ENCODE assay signal across 8 cellular contexts in the genomic region with DNA sequence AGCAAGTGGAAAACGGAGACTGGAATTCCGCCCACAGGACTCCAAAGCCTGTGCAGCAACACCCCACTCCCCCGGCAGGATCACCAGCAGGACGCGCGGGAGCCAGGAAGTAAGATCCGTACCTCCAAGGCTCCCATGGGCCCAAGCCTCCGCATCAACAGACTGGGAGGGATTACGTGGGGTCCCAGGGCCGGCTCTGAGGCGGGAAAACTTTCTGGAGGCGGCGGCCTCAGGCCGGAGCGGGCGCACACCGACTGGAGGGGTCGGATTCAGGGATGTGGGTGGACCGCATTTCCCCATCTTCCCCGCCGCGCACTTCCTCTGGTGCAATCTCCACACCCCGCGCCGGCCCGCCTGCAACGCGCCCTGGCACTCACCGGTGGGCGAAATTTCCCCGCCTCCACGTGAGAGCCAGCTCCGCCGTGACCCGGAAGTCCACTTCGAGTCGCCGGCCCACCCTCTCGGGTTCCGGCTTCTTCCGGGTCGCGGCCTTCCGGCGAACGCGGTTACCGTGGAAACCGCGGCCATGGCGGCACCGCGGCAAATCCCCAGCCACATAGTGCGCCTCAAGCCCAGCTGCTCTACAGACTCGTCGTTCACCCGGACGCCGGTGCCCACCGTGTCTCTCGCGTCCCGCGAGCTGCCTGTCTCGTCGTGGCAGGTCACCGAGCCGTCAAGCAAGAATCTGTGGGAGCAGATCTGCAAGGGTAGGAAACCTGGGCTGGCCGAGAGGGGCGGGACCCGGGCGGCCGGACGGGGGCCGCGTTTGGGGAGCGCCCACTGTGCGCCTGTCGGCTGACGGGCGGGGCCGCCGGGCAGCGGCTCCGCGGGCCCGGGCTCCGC. TPM values are rescaled to one million over a fixed set of nuclear protein-coding genes. Genes with fewer than 3 reads are reported as not detected.
DNase-seq lines count a peak whose midpoint lies in the region; ATAC-seq and TF ChIP-seq lines count a peak whose summit lies in the region.

A gene with protein sequence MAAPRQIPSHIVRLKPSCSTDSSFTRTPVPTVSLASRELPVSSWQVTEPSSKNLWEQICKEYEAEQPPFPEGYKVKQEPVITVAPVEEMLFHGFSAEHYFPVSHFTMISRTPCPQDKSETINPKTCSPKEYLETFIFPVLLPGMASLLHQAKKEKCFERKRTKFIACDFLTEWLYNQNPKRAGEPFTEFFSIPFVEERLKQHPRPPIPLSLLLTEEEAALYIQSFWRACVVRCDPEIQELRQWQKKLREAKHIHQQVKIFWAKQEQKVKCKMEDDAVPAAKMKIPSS (plus strand): TSS at position 491 of the 843 bp plus-strand sequence. CDS start 36 bp downstream, at position 527.
A gene with protein sequence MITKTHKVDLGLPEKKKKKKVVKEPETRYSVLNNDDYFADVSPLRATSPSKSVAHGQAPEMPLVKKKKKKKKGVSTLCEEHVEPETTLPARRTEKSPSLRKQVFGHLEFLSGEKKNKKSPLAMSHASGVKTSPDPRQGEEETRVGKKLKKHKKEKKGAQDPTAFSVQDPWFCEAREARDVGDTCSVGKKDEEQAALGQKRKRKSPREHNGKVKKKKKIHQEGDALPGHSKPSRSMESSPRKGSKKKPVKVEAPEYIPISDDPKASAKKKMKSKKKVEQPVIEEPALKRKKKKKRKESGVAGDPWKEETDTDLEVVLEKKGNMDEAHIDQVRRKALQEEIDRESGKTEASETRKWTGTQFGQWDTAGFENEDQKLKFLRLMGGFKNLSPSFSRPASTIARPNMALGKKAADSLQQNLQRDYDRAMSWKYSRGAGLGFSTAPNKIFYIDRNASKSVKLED (minus strand): TSS at position 447 of the 843 bp plus-strand sequence. CDS start 3,192 bp downstream, outside the sequence.

- peaks cover 44% of the 10 kb centered on the region for H3K36me3 Mint-ChIP-seq in activated T-cell treated with anti-CD3 and anti-CD28 coated beads, Interleukin-2, amount 50 U/mL, for 24 hours (ENCODE audit: low read depth)

- no peaks in the 10 kb centered on the region for H4K20me1 ChIP-seq in OCI-LY3 (ENCODE audit: insufficient read depth, low read length)

- peaks cover 36% of the 10 kb centered on the region for H3K4me1 Mint-ChIP-seq in activated T-cell treated with anti-CD3 and anti-CD28 coated beads, Interleukin-2, amount 50 U/mL, for 24 hours (ENCODE audit: low read depth)

- WGBS in esophagus, 2 donors = 0% methylated on average over 88 of the region's 88 CpGs

- TF ChIP-seq CTCF in OCI-LY3 (IDR thresholded peaks at IDR 0.05; ENCODE audit: low read depth, low read length) = no peak

- H3K9ac ChIP-seq in OCI-LY3 (ENCODE audit: low read length) (peak within 1 kb of the TSS; percentile 92), mucosa of rectum (ENCODE audit: low read depth in 1 of 2, low read length in 2 of 2) (peak within 1 kb of the TSS; percentile 73 to 82)

- no peaks in the 10 kb centered on the region for H3K9me3 Mint-ChIP-seq in activated T-cell treated with anti-CD3 and anti-CD28 coated beads, Interleukin-2, amount 50 U/mL, for 24 hours

- H3K36me3 ChIP-seq in OCI-LY3 (replicated peaks; ENCODE audit: low read depth, low read length) = peaks cover 16% of the 10 kb centered on the region
- peaks cover 0 to 5% of the 10 kb centered on the region in 2 donors for H3K36me3 ChIP-seq in esophagus (ENCODE audit: control insufficient read depth in 2 of 2, insufficient read depth in 2 of 2, low read length in 1 of 2)
- H3K36me3 ChIP-seq in mucosa of rectum (ENCODE audit: control insufficient read depth in 2 of 2, insufficient read depth in 2 of 2, low read length in 2 of 2) = peaks cover 5 to 12% of the 10 kb centered on the region in 2 donors

- H3K4me1 ChIP-seq in OCI-LY3 (ENCODE audit: low read length) (peaks cover 24% of the 10 kb centered on the region), esophagus (ENCODE audit: control insufficient read depth in 2 of 2, insufficient read depth in 2 of 2, low read length in 1 of 2) (peaks cover 0 to 8% of the 10 kb centered on the region in 2 donors), mucosa of rectum (ENCODE audit: control insufficient read depth in 2 of 2, insufficient read depth in 2 of 2, low read length in 2 of 2) (peaks cover 17 to 18% of the 10 kb centered on the region in 2 donors)

- H3K4me3 ChIP-seq in OCI-LY3 (ENCODE audit: low read length) = peak within 1 kb of the TSS; percentile 89
- H3K4me3 ChIP-seq in esophagus (ENCODE audit: low read depth in 1 of 2, low read length in 2 of 2) = peak within 1 kb of the TSS; percentile 79 to 95
- H3K4me3 ChIP-seq in mucosa of rectum (ENCODE audit: low read length in 2 of 2) = peak within 1 kb of the TSS; percentile 82 to 97

- peak within 1 kb of the TSS; percentile 70 for H3K27ac ChIP-seq in OCI-LY3 (ENCODE audit: low read length)
- H3K27ac ChIP-seq in esophagus (ENCODE audit: low read depth in 2 of 2, low read length in 1 of 2) = peak within 1 kb of the TSS; percentile 48 to 87
- peak within 1 kb of the TSS; percentile 63 to 77 for H3K27ac ChIP-seq in mucosa of rectum (ENCODE audit: low read depth in 2 of 2, low read length in 2 of 2)

- H3K27me3 ChIP-seq in OCI-LY3 (ENCODE audit: low read depth, low read length) = no peaks in the 10 kb centered on the region
- H3K27me3 ChIP-seq in esophagus (ENCODE audit: control insufficient read depth in 1 of 2, insufficient read depth in 2 of 2, low read length in 2 of 2) = no peaks in the 10 kb centered on the region
- no peaks in the 10 kb centered on the region for H3K27me3 ChIP-seq in mucosa of rectum (ENCODE audit: control insufficient read depth in 2 of 2, insufficient read depth in 2 of 2, low read length in 2 of 2)

- peak; percentile 97 for ATAC-seq in GM21390 (IDR thresholded peaks at IDR 0.05; ENCODE audit: unreplicated experiment)

- H3K4me3 Mint-ChIP-seq in activated T-cell treated with anti-CD3 and anti-CD28 coated beads, Interleukin-2, amount 50 U/mL, for 24 hours = peak within 1 kb of the TSS; percentile 97

- no peaks in the 10 kb centered on the region for H3K9me3 ChIP-seq in OCI-LY3 (ENCODE audit: insufficient read depth, low read length)
- no peaks in the 10 kb centered on the region for H3K9me3 ChIP-seq in esophagus (ENCODE audit: control insufficient read depth in 2 of 2, insufficient read depth in 1 of 2, low read depth in 1 of 2, low read length in 1 of 2)
- no peaks in the 10 kb centered on the region for H3K9me3 ChIP-seq in mucosa of rectum (ENCODE audit: control insufficient read depth in 2 of 2, low read length in 2 of 2)

- H3K27ac Mint-ChIP-seq in activated T-cell treated with anti-CD3 and anti-CD28 coated beads, Interleukin-2, amount 50 U/mL, for 24 hours = peak within 1 kb of the TSS; percentile 93

- H3K4me2 ChIP-seq in OCI-LY3 (ENCODE audit: low read length) = peak within 1 kb of the TSS; percentile 91

- peak within 1 kb of the TSS; percentile 48; the same call in 1 of the 2 replicates for H2AFZ ChIP-seq in OCI-LY3 (ENCODE audit: low read depth, low read length)

- no peaks in the 10 kb centered on the region for H3K27me3 Mint-ChIP-seq in activated T-cell treated with anti-CD3 and anti-CD28 coated beads, Interleukin-2, amount 50 U/mL, for 24 hours

- DNase-seq in DMS114 treated with DMSO at 0.1 percent for 48 hours (lab: John Stamatoyannopoulos, UW; ENCODE audit: unreplicated experiment) (peak; percentile 40), HUDEP-2 (lab: John Stamatoyannopoulos, UW; ENCODE audit: unreplicated experiment in 76 of 76) (peak in 75 of 76 experiments; percentile 6 to 89 (median 70))
- DNase-seq in activated T-cell treated with anti-CD3 and anti-CD28 coated beads, Interleukin-2, amount 50 U/mL, for 24 hours = peak; percentile 92
- peak; percentile 75 to 81 for DNase-seq in stimulated activated CD8-positive, alpha-beta memory T cell treated with anti-CD3 and anti-CD28 coated beads, Interleukin-4, amount 100 ng/mL, for 4 hours (ENCODE audit: low read depth in 2 of 2, low spot score in 1 of 2)

- peaks cover 71% of the 10 kb centered on the region for H3K79me2 ChIP-seq in OCI-LY3 (ENCODE audit: low read length)

RNA-seq across cellular contexts. Expression of the first gene that starts in this region (rescaled TPM):
- polyA plus RNA-seq in esophagus = 1 to 10 TPM; 4.5 to 5.3 TPM

RNA-seq across cellular contexts. Expression of the second gene that starts in this region (rescaled TPM):
- polyA plus RNA-seq in esophagus = 10 to 100 TPM; 12.8 to 14.3 TPM

Comparison
In these comparisons a context has a peak if more than half of its experiments do, and no peak if none do; other contexts are left out.
1. Peak in every context shown above with its lines: DNase-seq, ATAC-seq, H3K4me3 ChIP-seq and H3K27ac ChIP-seq.
2. DNase-seq: peak in every context shown above with its lines; median percentile 92 in activated T-cell treated with anti-CD3 and anti-CD28 coated beads, Interleukin-2, amount 50 U/mL, for 24 hours; 78 in stimulated activated CD8-positive, alpha-beta memory T cell treated with anti-CD3 and anti-CD28 coated beads, Interleukin-4, amount 100 ng/mL, for 4 hours; 70 in HUDEP-2; 40 in DMS114 treated with DMSO at 0.1 percent for 48 hours.